In the genomic region with DNA sequence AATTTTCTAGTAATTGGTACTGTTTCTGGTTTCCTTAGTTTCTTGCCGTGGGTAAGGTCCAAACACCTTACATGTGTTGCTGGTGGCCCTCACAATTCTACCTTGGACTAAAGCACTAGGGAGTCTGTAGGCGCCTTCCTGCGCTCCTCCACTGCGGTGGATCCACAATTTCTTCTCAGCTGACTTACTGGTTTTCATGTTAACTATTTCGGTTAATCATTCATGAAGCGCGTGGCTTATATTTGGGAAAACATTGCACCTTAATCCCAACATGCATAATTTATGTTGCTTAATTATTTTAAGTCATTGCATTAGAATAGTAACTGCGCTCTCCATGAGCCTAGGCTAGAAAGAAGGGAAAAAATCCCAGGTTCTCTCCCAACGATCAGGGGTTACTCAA, we compare ENCODE assay signal across 8 cellular contexts. TPM values are rescaled to one million over a fixed set of nuclear protein-coding genes. Genes with fewer than 3 reads are reported as not detected.
DNase-seq lines count a peak whose midpoint lies in the region; ATAC-seq and TF ChIP-seq lines count a peak whose summit lies in the region.

No MANE protein-coding gene starts in this region.

- H3K9me3 Mint-ChIP-seq in activated naive CD4-positive, alpha-beta T cell treated with anti-CD3 and anti-CD28 coated beads for 36 hours: no peaks in the 10 kb centered on the region
- H3K9me3 Mint-ChIP-seq in activated T-helper 17 cell treated with anti-CD3 and anti-CD28 coated beads, Interleukin-2, amount 50 U/mL, for 72 hours: no peaks in the 10 kb centered on the region

- WGBS in stomach, 5 donors: 7 to 24% (median 11%) methylated on average over 9 of the region's 9 CpGs

- ATAC-seq in activated T-helper 17 cell treated with anti-CD3 and anti-CD28 coated beads, Interleukin-2, amount 50 U/mL, for 72 hours (replicated peaks): no peak
- ATAC-seq in GM18868 (IDR thresholded peaks at IDR 0.05; ENCODE audit: unreplicated experiment): no peak

- H3K36me3 Mint-ChIP-seq in activated naive CD4-positive, alpha-beta T cell treated with anti-CD3 and anti-CD28 coated beads for 36 hours (ENCODE audit: low read depth): peaks cover 7% of the 10 kb centered on the region
- peaks cover 33% of the 10 kb centered on the region for H3K36me3 Mint-ChIP-seq in activated T-helper 17 cell treated with anti-CD3 and anti-CD28 coated beads, Interleukin-2, amount 50 U/mL, for 72 hours (ENCODE audit: low read depth)

- no peak for TF ChIP-seq EP300 in stomach (IDR thresholded peaks at IDR 0.05)

- CTCF ChIA-PET in activated naive CD4-positive, alpha-beta T cell treated with anti-CD3 and anti-CD28 coated beads for 36 hours (lab: Charles Lee): no interaction called here

- H3K4me3 Mint-ChIP-seq in activated naive CD4-positive, alpha-beta T cell treated with anti-CD3 and anti-CD28 coated beads for 36 hours: peak overlapping the region; percentile 90
- peak overlapping the region; percentile 96 for H3K4me3 Mint-ChIP-seq in activated T-helper 17 cell treated with anti-CD3 and anti-CD28 coated beads, Interleukin-2, amount 50 U/mL, for 72 hours

- H3K4me1 Mint-ChIP-seq in activated naive CD4-positive, alpha-beta T cell treated with anti-CD3 and anti-CD28 coated beads for 36 hours (ENCODE audit: low read depth): peaks cover 31% of the 10 kb centered on the region
- H3K4me1 Mint-ChIP-seq in activated T-helper 17 cell treated with anti-CD3 and anti-CD28 coated beads, Interleukin-2, amount 50 U/mL, for 72 hours: no peaks in the 10 kb centered on the region

- peak overlapping the region; percentile 97 to 99 (median 98) for H3K27ac ChIP-seq in stomach

- H3K27me3 Mint-ChIP-seq in activated naive CD4-positive, alpha-beta T cell treated with anti-CD3 and anti-CD28 coated beads for 36 hours (ENCODE audit: low read depth): no peaks in the 10 kb centered on the region
- H3K27me3 Mint-ChIP-seq in activated T-helper 17 cell treated with anti-CD3 and anti-CD28 coated beads, Interleukin-2, amount 50 U/mL, for 72 hours: no peaks in the 10 kb centered on the region

- no peaks in the 10 kb centered on the region for H3K27me3 ChIP-seq in stomach

- no peaks in the 10 kb centered on the region for H3K36me3 ChIP-seq in stomach

- TF ChIP-seq POLR2A in stomach (IDR thresholded peaks at IDR 0.05): no peak

- peaks cover 15 to 46% (median 38%) of the 10 kb centered on the region in 4 donors for H3K4me1 ChIP-seq in stomach

- intact Hi-C loops in activated naive CD4-positive, alpha-beta T cell treated with anti-CD3 and anti-CD28 coated beads for 36 hours (cut with micrococcal nuclease): loop anchor here (1.0 to 10.0 kb wide), 6 partner anchors 31 to 1432 kb away; partner anchors contain the start of genes ANKRD10, ARHGEF7 and TUBGCP3
- intact Hi-C loops in stomach (cut with DNase I; ENCODE audit: low total_unique reads): loop anchor here (10.0 kb wide), 1 partner anchor 72 kb away; no protein-coding TSS in a partner anchor

- no peak for TF ChIP-seq CTCF in stomach (IDR thresholded peaks at IDR 0.05)

- no peak for DNase-seq in activated naive CD4-positive, alpha-beta T cell treated with anti-CD3 and anti-CD28 coated beads for 36 hours
- DNase-seq in activated naive CD4-positive, alpha-beta T cell (lab: John Stamatoyannopoulos, UW): no peak
- DNase-seq in inferior parietal cortex (ENCODE audit: extremely low spot score): peak; percentile 39
- DNase-seq in stomach: no peak
- no peak for DNase-seq in activated gamma-delta T cell treated with Interleukin-2 at 50 U/mL for 16 hours
- DNase-seq in NK-92 (lab: John Stamatoyannopoulos, UW; ENCODE audit: unreplicated experiment): no peak

- no peaks in the 10 kb centered on the region for H3K9me3 ChIP-seq in stomach

- H3K27ac Mint-ChIP-seq in activated naive CD4-positive, alpha-beta T cell treated with anti-CD3 and anti-CD28 coated beads for 36 hours: peak overlapping the region; percentile 90
- peak overlapping the region; percentile 96 for H3K27ac Mint-ChIP-seq in activated T-helper 17 cell treated with anti-CD3 and anti-CD28 coated beads, Interleukin-2, amount 50 U/mL, for 72 hours

- H3K4me3 ChIP-seq in stomach: peak overlapping the region; percentile 84 to 97 (median 87)

RNA-seq across cellular contexts. Expression of gene ARHGEF7, which starts 37.7 kb away (rescaled TPM):
- 10 to 100 TPM; 48.4 to 56.6 TPM for total RNA-seq in activated naive CD4-positive, alpha-beta T cell treated with anti-CD3 and anti-CD28 coated beads for 36 hours
- 100 to 1,000 TPM in 1 of 2 donors, 10 to 100 TPM in 1; 70.2 to 127 TPM for total RNA-seq in activated T-helper 17 cell treated with anti-CD3 and anti-CD28 coated beads, Interleukin-2, amount 50 U/mL, for 72 hours
- total RNA-seq in stomach: 100 to 1,000 TPM in 2 of 5 donors, 10 to 100 TPM in 3; 35.6 to 126 (median 91.9) TPM
- polyA plus RNA-seq in stomach: 10 to 100 TPM; 11.6 to 17.6 (median 11.9) TPM
